Comparison of ENCODE assay signal across 10 cellular contexts in genomic region chr13:33004454-33004853, GRCh38. TPM values are rescaled to one million over a fixed set of nuclear protein-coding genes. Genes with fewer than 3 reads are reported as not detected.
A peak's percentile ranks its signal among the peaks of the same experiment; 100 is the strongest.
DNase-seq lines count a peak whose midpoint lies in the region; TF ChIP-seq lines count a peak whose summit lies in the region.
"Had no signal": no experiment of that assay in that cellular context is flagged by ENCODE, and none has a peak within 500 bp of the region (broad histone marks: within the 10 kb centered on the region; RNA-seq: fewer than 3 reads in every experiment).

No MANE protein-coding gene starts in this region.

- POLR2A ChIA-PET in activated CD4-positive, alpha-beta memory T cell treated with anti-CD3 and anti-CD28 coated beads for 36 hours (lab: Charles Lee): no interaction called here

- peak; percentile 16 for DNase-seq in MG63
- DNase-seq in adrenal gland: peak in 4 of 7 donors; percentile 18 to 60 (median 34)
- DNase-seq in iPS-NIHi7 (ENCODE audit: extremely low spot score): peak; percentile 26
- DNase-seq in NCI-H446 treated with DMSO at 0.1 percent for 48 hours (lab: John Stamatoyannopoulos, UW): no peak
- no peak for DNase-seq in NCI-H2196 treated with DMSO at 0.1 percent for 48 hours (lab: John Stamatoyannopoulos, UW; ENCODE audit: unreplicated experiment)
- DNase-seq in activated CD4-positive, alpha-beta memory T cell treated with anti-CD3 and anti-CD28 coated beads for 36 hours: no peak
- DNase-seq: NCI-H774 had no signal

- H3K4me3 ChIP-seq in MG63: no peak overlapping the region
- no peak overlapping the region for H3K4me3 ChIP-seq in adrenal gland
- no peak overlapping the region for H3K4me3 ChIP-seq in stomach smooth muscle (ENCODE audit: low read length in 2 of 2)
- H3K4me3 ChIP-seq: mucosa of descending colon had no signal

- no peaks in the 10 kb centered on the region for H3K36me3 ChIP-seq in MG63
- no peaks in the 10 kb centered on the region for H3K36me3 ChIP-seq in adrenal gland (replicated peaks in 1 of 2)
- H3K36me3 ChIP-seq in stomach smooth muscle (ENCODE audit: control insufficient read depth in 2 of 2, insufficient read depth in 2 of 2, low read length in 2 of 2): no peaks in the 10 kb centered on the region

- H3K4me3 Mint-ChIP-seq in activated CD4-positive, alpha-beta memory T cell treated with anti-CD3 and anti-CD28 coated beads for 36 hours: no peak overlapping the region
- H3K4me3 Mint-ChIP-seq: T-helper 2 cell treated with Interferon-gamma antibody and Interleukin-4, amounts not matched to agents 5 μg/mL and 100 μg/mL, for 36 hours had no signal

- no peaks in the 10 kb centered on the region for H3K4me1 Mint-ChIP-seq in activated CD4-positive, alpha-beta memory T cell treated with anti-CD3 and anti-CD28 coated beads for 36 hours (ENCODE audit: low read depth)

- no peaks in the 10 kb centered on the region for H3K36me3 Mint-ChIP-seq in activated CD4-positive, alpha-beta memory T cell treated with anti-CD3 and anti-CD28 coated beads for 36 hours

- H3K27ac ChIP-seq in adrenal gland (peak overlapping the region in 2 of 5 donors; percentile 29 to 30), stomach smooth muscle (ENCODE audit: low read length) (peak overlapping the region; percentile 60)

- CTCF ChIA-PET in activated CD4-positive, alpha-beta memory T cell treated with anti-CD3 and anti-CD28 coated beads for 36 hours (lab: Charles Lee): no interaction called here

- peaks cover 8% of the 10 kb centered on the region; the same call in 1 of the 2 replicates for H3K9me3 ChIP-seq in MG63
- no peaks in the 10 kb centered on the region for H3K9me3 ChIP-seq in adrenal gland (replicated peaks in 1 of 3)
- peaks cover 0 to 8% of the 10 kb centered on the region in 2 donors for H3K9me3 ChIP-seq in stomach smooth muscle (ENCODE audit: control insufficient read depth in 2 of 2, low read length in 2 of 2)

- no peak overlapping the region for H3K9ac ChIP-seq in stomach smooth muscle (ENCODE audit: low read length in 2 of 2)

- 29 to 55% (median 39%) methylated on average over 3 of the region's 3 CpGs for WGBS in adrenal gland, 4 donors

- TF ChIP-seq POLR2A in adrenal gland (IDR thresholded peaks at IDR 0.05): no peak

- H3K9me3 Mint-ChIP-seq in activated CD4-positive, alpha-beta memory T cell treated with anti-CD3 and anti-CD28 coated beads for 36 hours: peaks cover 14% of the 10 kb centered on the region

- TF ChIP-seq CTCF in adrenal gland (IDR thresholded peaks at IDR 0.05): no peak

- peaks cover 7% of the 10 kb centered on the region for H3K27me3 Mint-ChIP-seq in activated CD4-positive, alpha-beta memory T cell treated with anti-CD3 and anti-CD28 coated beads for 36 hours

- intact Hi-C loops in adrenal gland (cut with DNase I): no loop called here
- intact Hi-C loops in activated CD4-positive, alpha-beta memory T cell treated with anti-CD3 and anti-CD28 coated beads for 36 hours (cut with micrococcal nuclease): no loop called here

- H3K27ac Mint-ChIP-seq in activated CD4-positive, alpha-beta memory T cell treated with anti-CD3 and anti-CD28 coated beads for 36 hours: no peak overlapping the region
- H3K27ac Mint-ChIP-seq: T-helper 2 cell treated with Interferon-gamma antibody and Interleukin-4, amounts not matched to agents 5 μg/mL and 100 μg/mL, for 36 hours had no signal

- H3K27me3 ChIP-seq in MG63: no peaks in the 10 kb centered on the region
- no peaks in the 10 kb centered on the region for H3K27me3 ChIP-seq in adrenal gland
- H3K27me3 ChIP-seq in stomach smooth muscle (ENCODE audit: control insufficient read depth in 1 of 2, insufficient read depth in 2 of 2, low read length in 2 of 2): no peaks in the 10 kb centered on the region

- H3K4me1 ChIP-seq in adrenal gland (replicated peaks in 1 of 2) (no peaks in the 10 kb centered on the region), stomach smooth muscle (ENCODE audit: control insufficient read depth, insufficient read depth, low read length) (peaks cover 6% of the 10 kb centered on the region)

RNA-seq across cellular contexts. Expression of gene KL, which starts 11.8 kb away (rescaled TPM):
- 0.59 and 2.1 TPM in 2 replicates for total RNA-seq in MG63 (2014; rRNA removed; shearing (Covaris generic); ENCODE audit: low replicate concordance)
- total RNA-seq in adrenal gland: 1 to 10 TPM in 2 of 8 donors, under 1 TPM in 6; 0.24 to 2.8 (median 0.78) TPM
- polyA plus RNA-seq in adrenal gland: 1 to 10 TPM in 1 of 3 donors, under 1 TPM in 2; 0.40 to 2.6 (median 0.54) TPM
- total RNA-seq in activated CD4-positive, alpha-beta memory T cell treated with anti-CD3 and anti-CD28 coated beads for 36 hours: under 1 TPM; 0.12 to 0.19 TPM

Comparison
In these comparisons a context has a peak if more than half of its experiments do, and no peak if none do; other contexts are left out.
1. DNase-seq: peak in MG63 (single experiment), adrenal gland (4 of 7) and iPS-NIHi7 (single experiment); none in NCI-H446 treated with DMSO at 0.1 percent for 48 hours (single experiment), NCI-H2196 treated with DMSO at 0.1 percent for 48 hours (single experiment) and activated CD4-positive, alpha-beta memory T cell treated with anti-CD3 and anti-CD28 coated beads for 36 hours (single experiment).